In the genomic region with DNA sequence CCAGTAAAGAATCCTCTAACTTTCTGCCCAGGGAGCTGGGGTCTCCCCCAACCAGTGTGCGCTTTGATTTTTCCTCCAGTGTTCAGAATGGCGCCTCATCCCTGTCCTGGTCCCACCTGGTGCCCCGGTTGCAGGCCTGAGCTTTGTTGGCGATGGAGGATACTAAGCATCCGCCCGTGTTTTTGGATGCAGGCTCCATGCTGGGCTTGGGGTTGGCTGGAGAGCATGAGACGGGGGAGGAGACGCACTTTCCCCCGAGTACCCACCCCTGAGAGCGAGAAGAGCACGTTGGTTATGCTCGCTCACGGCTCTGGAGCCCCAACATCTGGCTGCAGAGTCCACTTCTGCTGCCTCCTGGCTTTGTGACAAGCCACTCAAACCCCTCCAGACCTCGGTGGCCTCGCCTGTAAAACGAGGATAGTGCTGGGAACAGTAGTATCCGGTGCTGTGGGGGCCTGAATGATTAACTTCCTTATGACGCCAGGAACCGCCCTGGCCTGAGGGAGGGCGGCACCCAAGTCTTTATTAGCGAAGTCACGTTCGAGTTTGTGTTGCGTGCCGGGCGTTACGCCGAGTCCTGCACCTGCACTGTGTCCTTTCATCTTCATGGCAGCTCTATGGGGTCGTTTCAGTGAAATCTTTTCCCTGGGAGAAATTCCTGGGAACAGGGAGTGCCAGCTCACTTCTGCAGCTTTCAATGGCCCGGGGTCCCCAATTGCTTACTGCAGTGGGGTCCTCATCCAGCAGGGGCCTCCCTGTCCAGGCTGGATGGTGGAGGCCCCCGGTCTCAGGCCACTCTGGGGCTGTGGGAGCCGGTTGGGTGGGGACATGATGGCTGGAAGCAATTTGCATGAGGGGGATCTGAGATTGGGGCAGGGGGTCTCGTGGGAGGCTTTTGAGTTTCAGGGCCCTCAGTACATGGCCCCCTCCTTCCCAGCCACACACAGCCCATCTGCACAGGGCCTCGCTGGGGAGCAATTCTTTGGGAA, we compare ENCODE assay signal across 9 cellular contexts. TPM values are rescaled to one million over a fixed set of nuclear protein-coding genes. Genes with fewer than 3 reads are reported as not detected.
DNase-seq lines count a peak whose midpoint lies in the region; ATAC-seq and TF ChIP-seq lines count a peak whose summit lies in the region.
"Had no signal": no experiment of that assay in that cellular context is flagged by ENCODE, and none has a peak within 500 bp of the region (broad histone marks: within the 10 kb centered on the region; RNA-seq: fewer than 3 reads in every experiment).

No MANE protein-coding gene starts in this region.

- H3K4me1 Mint-ChIP-seq in GM23338 (peaks cover 21% of the 10 kb centered on the region), T-helper 17 cell (peaks cover 5% of the 10 kb centered on the region)
- no peaks in the 10 kb centered on the region for H3K4me1 Mint-ChIP-seq in activated T-helper 2 cell treated with anti-CD3 and anti-CD28 coated beads, Interferon-gamma antibody, Interleukin-2, Interleukin-4, amounts not matched to agents 10 μg/mL and 5 μg/mL and 100 μg/mL, durations not matched to agents 14 hours and 24 hours and 36 hours (ENCODE audit: low read depth)

- intact Hi-C loops in left ventricle myocardium inferior (cut with micrococcal nuclease), result no loop called here
- intact Hi-C loops in activated T-helper 2 cell treated with anti-CD3 and anti-CD28 coated beads, Interferon-gamma antibody, Interleukin-2, Interleukin-4, amounts not matched to agents 10 μg/mL and 5 μg/mL and 100 μg/mL, durations not matched to agents 14 hours and 24 hours and 36 hours (cut with micrococcal nuclease), result no loop called here

- peaks cover 13% of the 10 kb centered on the region for H3K4me1 ChIP-seq in GM23338 (ENCODE audit: insufficient read depth)
- peaks cover 9% of the 10 kb centered on the region for H3K4me1 ChIP-seq in left ventricle myocardium inferior

- no peaks in the 10 kb centered on the region for H3K9me3 Mint-ChIP-seq in GM23338
- H3K9me3 Mint-ChIP-seq in activated T-helper 2 cell treated with anti-CD3 and anti-CD28 coated beads, Interferon-gamma antibody, Interleukin-2, Interleukin-4, amounts not matched to agents 10 μg/mL and 5 μg/mL and 100 μg/mL, durations not matched to agents 14 hours and 24 hours and 36 hours, result no peaks in the 10 kb centered on the region
- H3K9me3 Mint-ChIP-seq: natural killer cell had no signal

- ATAC-seq in GM23338, result peak; percentile 49
- ATAC-seq in T-helper 17 cell, result peak; percentile 32
- ATAC-seq in HG03469 (IDR thresholded peaks at IDR 0.05; ENCODE audit: unreplicated experiment), result no peak
- no peak for ATAC-seq in HG03439 (IDR thresholded peaks at IDR 0.05; ENCODE audit: unreplicated experiment)

- no peaks in the 10 kb centered on the region for H4K20me1 ChIP-seq in GM23338 (replicated peaks; ENCODE audit: insufficient read depth)

- H3K79me2 ChIP-seq in GM23338 (replicated peaks; ENCODE audit: insufficient read depth), result no peaks in the 10 kb centered on the region

- H3K36me3 Mint-ChIP-seq in GM23338 (ENCODE audit: low read depth), result no peaks in the 10 kb centered on the region
- no peaks in the 10 kb centered on the region for H3K36me3 Mint-ChIP-seq in T-helper 17 cell (ENCODE audit: low read depth)
- H3K36me3 Mint-ChIP-seq in activated T-helper 2 cell treated with anti-CD3 and anti-CD28 coated beads, Interferon-gamma antibody, Interleukin-2, Interleukin-4, amounts not matched to agents 10 μg/mL and 5 μg/mL and 100 μg/mL, durations not matched to agents 14 hours and 24 hours and 36 hours (ENCODE audit: low read depth), result no peaks in the 10 kb centered on the region
- H3K36me3 Mint-ChIP-seq: natural killer cell had no signal

- H3K4me2 ChIP-seq in GM23338, result peak overlapping the region; percentile 43; the same call in 1 of the 2 replicates

- H3K27ac ChIP-seq in GM23338 (ENCODE audit: low read depth) (no peak overlapping the region), left ventricle myocardium inferior (replicated peaks) (no peak overlapping the region)

- H3K27me3 Mint-ChIP-seq in GM23338 (ENCODE audit: insufficient read depth, low read depth, poor library complexity) (peaks cover 6% of the 10 kb centered on the region), T-helper 17 cell (peaks cover 4% of the 10 kb centered on the region)
- H3K27me3 Mint-ChIP-seq in activated T-helper 2 cell treated with anti-CD3 and anti-CD28 coated beads, Interferon-gamma antibody, Interleukin-2, Interleukin-4, amounts not matched to agents 10 μg/mL and 5 μg/mL and 100 μg/mL, durations not matched to agents 14 hours and 24 hours and 36 hours (ENCODE audit: low read depth), result no peaks in the 10 kb centered on the region

- H3K4me3 Mint-ChIP-seq in GM23338 (no peak overlapping the region; the same call in 2 of the 3 replicates), T-helper 17 cell (no peak overlapping the region)
- no peak overlapping the region for H3K4me3 Mint-ChIP-seq in activated T-helper 2 cell treated with anti-CD3 and anti-CD28 coated beads, Interferon-gamma antibody, Interleukin-2, Interleukin-4, amounts not matched to agents 10 μg/mL and 5 μg/mL and 100 μg/mL, durations not matched to agents 14 hours and 24 hours and 36 hours (ENCODE audit: low read depth)
- H3K4me3 Mint-ChIP-seq: natural killer cell had no signal

- no peaks in the 10 kb centered on the region for H3K27me3 ChIP-seq in GM23338 (ENCODE audit: insufficient read depth)
- H3K27me3 ChIP-seq in left ventricle myocardium inferior (ENCODE audit: low read depth), result no peaks in the 10 kb centered on the region

- DNase-seq in GM23338 (ENCODE audit: low spot score) (peak; percentile 47), T-helper 17 cell (no peak), left ventricle myocardium inferior (peak; percentile 39), renal cortical epithelial cell (ENCODE audit: low read depth) (peak; percentile 23)
- no peak for DNase-seq in NK-92 treated with Interleukin-12 subunit alpha and Interleukin-12 subunit beta, amount 100 ng/mL, for 24 hours (lab: John Stamatoyannopoulos, UW)
- DNase-seq in activated T-helper 2 cell treated with anti-CD3 and anti-CD28 coated beads, Interferon-gamma antibody, Interleukin-2, Interleukin-4, amounts not matched to agents 10 μg/mL and 5 μg/mL and 100 μg/mL, durations not matched to agents 14 hours and 24 hours and 36 hours (ENCODE audit: low spot score), result no peak
- DNase-seq: natural killer cell had no signal

- H3K27ac Mint-ChIP-seq in GM23338, result no peak overlapping the region
- H3K27ac Mint-ChIP-seq in T-helper 17 cell, result no peak overlapping the region
- H3K27ac Mint-ChIP-seq in activated T-helper 2 cell treated with anti-CD3 and anti-CD28 coated beads, Interferon-gamma antibody, Interleukin-2, Interleukin-4, amounts not matched to agents 10 μg/mL and 5 μg/mL and 100 μg/mL, durations not matched to agents 14 hours and 24 hours and 36 hours, result no peak overlapping the region
- H3K27ac Mint-ChIP-seq: natural killer cell had no signal

- H3K36me3 ChIP-seq in GM23338 (ENCODE audit: insufficient read depth) (no peaks in the 10 kb centered on the region), left ventricle myocardium inferior (no peaks in the 10 kb centered on the region)

- H3F3A ChIP-seq in GM23338 (replicated peaks; ENCODE audit: low read depth), result no peaks in the 10 kb centered on the region

- H3K4me3 ChIP-seq in GM23338 (no peak overlapping the region; the same call in 1 of the 2 replicates), left ventricle myocardium inferior (peak overlapping the region; percentile 29)

- TF ChIP-seq CTCF in GM23338 (conservative IDR thresholded peaks at IDR 0.05; ENCODE audit: low read depth in 2 of 2) (peak; percentile 23 to 39; a peak in 3 of 4 replicates), left ventricle myocardium inferior (IDR thresholded peaks at IDR 0.05; ENCODE audit: borderline replicate concordance) (no peak)

- no peaks in the 10 kb centered on the region for H3K9me2 ChIP-seq in GM23338 (ENCODE audit: insufficient read depth)

- H3K9me3 ChIP-seq in T-helper 17 cell (ENCODE audit: control insufficient read depth, low read length, poor library complexity, severe bottlenecking), result no peaks in the 10 kb centered on the region
- peaks cover 5% of the 10 kb centered on the region for H3K9me3 ChIP-seq in left ventricle myocardium inferior (replicated peaks)

- H2AFZ ChIP-seq in GM23338, result peak overlapping the region; percentile 70

TF ChIP-seq in GM23338, 12 proteins besides CTCF, POLR2A, EP300 and RAD21:
- no peak for TF ChIP-seq JUNB (IDR thresholded peaks at IDR 0.05; ENCODE audit: unreplicated experiment)

RNA-seq across cellular contexts. Expression of a gene that starts 25.5 kb away (rescaled TPM):
- not detected in 2 replicates for total RNA-seq in GM23338 (2014; rRNA removed; shearing (Covaris generic))
- polyA plus RNA-seq in GM23338 (2016; fragmentation: Nextera tagmentation; extraction: Ambion mirVana), result not detected in 2 replicates
- not detected for total RNA-seq in T-helper 17 cell
- total RNA-seq in left ventricle myocardium inferior, result not detected
- not detected in 2 replicates for total RNA-seq in renal cortical epithelial cell
- total RNA-seq in activated T-helper 2 cell treated with anti-CD3 and anti-CD28 coated beads, Interferon-gamma antibody, Interleukin-2, Interleukin-4, amounts not matched to agents 10 μg/mL and 5 μg/mL and 100 μg/mL, durations not matched to agents 14 hours and 24 hours and 36 hours, result not detected in 2 replicates
- total RNA-seq: natural killer cell had no signal

RNA-seq across cellular contexts. Expression of a gene that starts 51.6 kb away (rescaled TPM):
- 13.7 and 27.7 TPM in 2 replicates for total RNA-seq in GM23338 (2014; rRNA removed; shearing (Covaris generic))
- 14.3 TPM in 2 replicates for polyA plus RNA-seq in GM23338 (2016; fragmentation: Nextera tagmentation; extraction: Ambion mirVana)
- total RNA-seq in T-helper 17 cell, result 10 to 100 TPM; 27.5 to 28.4 TPM
- 13.2 TPM for total RNA-seq in left ventricle myocardium inferior
- 5.4 and 12.8 TPM in 2 replicates for total RNA-seq in renal cortical epithelial cell
- 31.3 and 31.6 TPM in 2 replicates for total RNA-seq in activated T-helper 2 cell treated with anti-CD3 and anti-CD28 coated beads, Interferon-gamma antibody, Interleukin-2, Interleukin-4, amounts not matched to agents 10 μg/mL and 5 μg/mL and 100 μg/mL, durations not matched to agents 14 hours and 24 hours and 36 hours

RNA-seq across cellular contexts. Expression of a gene that starts 51.6 kb away (rescaled TPM):
- 46.6 and 62.4 TPM in 2 replicates for total RNA-seq in GM23338 (2014; rRNA removed; shearing (Covaris generic))
- 232 and 238 TPM in 2 replicates for polyA plus RNA-seq in GM23338 (2016; fragmentation: Nextera tagmentation; extraction: Ambion mirVana)
- total RNA-seq in T-helper 17 cell (10 to 100 TPM; 34.4 to 37.2 TPM), left ventricle myocardium inferior (121 TPM), renal cortical epithelial cell (37.2 and 97.8 TPM in 2 replicates)
- total RNA-seq in activated T-helper 2 cell treated with anti-CD3 and anti-CD28 coated beads, Interferon-gamma antibody, Interleukin-2, Interleukin-4, amounts not matched to agents 10 μg/mL and 5 μg/mL and 100 μg/mL, durations not matched to agents 14 hours and 24 hours and 36 hours, result 104 and 106 TPM in 2 replicates

RNA-seq across cellular contexts. Expression of a gene that starts 57.8 kb away (rescaled TPM):
- total RNA-seq in GM23338 (2014; rRNA removed; shearing (Covaris generic)), result 9.0 and 10.8 TPM in 2 replicates
- polyA plus RNA-seq in GM23338 (2016; fragmentation: Nextera tagmentation; extraction: Ambion mirVana), result 2.7 and 3.3 TPM in 2 replicates
- not detected for total RNA-seq in T-helper 17 cell
- total RNA-seq in left ventricle myocardium inferior, result 3.9 TPM
- 0.10 TPM in 1 of 2 replicates, not detected in the other for total RNA-seq in renal cortical epithelial cell
- total RNA-seq in activated T-helper 2 cell treated with anti-CD3 and anti-CD28 coated beads, Interferon-gamma antibody, Interleukin-2, Interleukin-4, amounts not matched to agents 10 μg/mL and 5 μg/mL and 100 μg/mL, durations not matched to agents 14 hours and 24 hours and 36 hours, result not detected in 2 replicates
- total RNA-seq: natural killer cell had no signal

Comparison
In these comparisons a context has a peak if more than half of its experiments do, and no peak if none do; other contexts are left out.
1. ATAC-seq: peak in GM23338 (single experiment) and T-helper 17 cell (single experiment); none in HG03469 (single experiment) and HG03439 (single experiment).
2. DNase-seq: peak in GM23338 (single experiment), left ventricle myocardium inferior (single experiment) and renal cortical epithelial cell (single experiment); none in T-helper 17 cell (0 of 3), NK-92 treated with Interleukin-12 subunit alpha and Interleukin-12 subunit beta, amount 100 ng/mL, for 24 hours (single experiment) and activated T-helper 2 cell treated with anti-CD3 and anti-CD28 coated beads, Interferon-gamma antibody, Interleukin-2, Interleukin-4, amounts not matched to agents 10 μg/mL and 5 μg/mL and 100 μg/mL, durations not matched to agents 14 hours and 24 hours and 36 hours (single experiment).